In genomic region chr11:128878455-128878854, GRCh38 we compare ENCODE assay signal across 28 cellular contexts. TPM values are rescaled to one million over a fixed set of nuclear protein-coding genes. Genes with fewer than 3 reads are reported as not detected.
"Had no signal": no experiment of that assay in that cellular context is flagged by ENCODE, and none has a peak within 500 bp of the region (broad histone marks: within the 10 kb centered on the region; RNA-seq: fewer than 3 reads in every experiment).

No MANE protein-coding gene starts in this region.

- H3K27me3 ChIP-seq: right atrium auricular region, thyroid gland had no signal

- H3K9me3 ChIP-seq: gastrocnemius medialis, mucosa of descending colon, prostate gland, right atrium auricular region, stomach, thyroid gland had no signal

- ATAC-seq: esophagus mucosa; gastrocnemius medialis; left ventricle myocardium superior; mucosa of descending colon; naive thymus-derived CD4-positive, alpha-beta T cell; sciatic nerve; stimulated activated naive B cell treated with anti-CD40 and anti-IgM and Interleukin-4, amounts not matched to agents 10 μg/mL and 1 μg/mL and 100 μg/mL, for 72 hours had no signal

- H3K36me3 ChIP-seq: gastrocnemius medialis, prostate gland, right atrium auricular region, stomach, thyroid gland had no signal

- H3K27ac ChIP-seq: epithelial cell of prostate, gastrocnemius medialis, prostate gland, right atrium auricular region, stomach, thyroid gland had no signal

- DNase-seq: effector CD8-positive, alpha-beta T cell; endodermal cell; foreskin fibroblast; gastrocnemius medialis; head of caudate nucleus; left ventricle myocardium superior; mucosa of descending colon; naive thymus-derived CD4-positive, alpha-beta T cell; nephron progenitor cell; nucleus accumbens; stimulated activated CD4-positive, alpha-beta T cell treated with anti-CD3 and anti-CD28 coated beads, Interleukin-2, amount 100 ng/mL, for 24 hours; stimulated activated CD4-positive, alpha-beta T cell treated with anti-CD3 and anti-CD28 coated beads, Interleukin-4, amount 100 ng/mL, for 4 hours; stimulated activated naive B cell treated with anti-CD40 and anti-IgM and Interleukin-4, amounts not matched to agents 10 μg/mL and 1 μg/mL and 100 μg/mL, for 72 hours; stomach; thyroid gland had no signal

- H3K4me3 ChIP-seq: gastrocnemius medialis, lung, mucosa of descending colon, prostate gland, right atrium auricular region, stomach, thyroid gland had no signal

- H3K4me1 ChIP-seq: gastrocnemius medialis, right atrium auricular region, stomach, thyroid gland had no signal

RNA-seq across cellular contexts. Expression of gene KCNJ1, which starts 11.4 kb away (rescaled TPM):
- total RNA-seq: cerebellum; endodermal cell; esophagus mucosa; glomerular endothelial cell; mesothelial cell of epicardium; mucosa of descending colon; naive thymus-derived CD4-positive, alpha-beta T cell; osteocyte; prostate gland; right atrium auricular region; skeletal muscle tissue; stomach; temporal lobe; urinary bladder had no signal

RNA-seq across cellular contexts. Expression of gene KCNJ5, which starts 12.7 kb away (rescaled TPM):
- total RNA-seq: osteocyte had no signal
- polyA plus RNA-seq: naive thymus-derived CD4-positive, alpha-beta T cell had no signal
